28 cellular contexts compared by ENCODE assay signal in the genomic region with DNA sequence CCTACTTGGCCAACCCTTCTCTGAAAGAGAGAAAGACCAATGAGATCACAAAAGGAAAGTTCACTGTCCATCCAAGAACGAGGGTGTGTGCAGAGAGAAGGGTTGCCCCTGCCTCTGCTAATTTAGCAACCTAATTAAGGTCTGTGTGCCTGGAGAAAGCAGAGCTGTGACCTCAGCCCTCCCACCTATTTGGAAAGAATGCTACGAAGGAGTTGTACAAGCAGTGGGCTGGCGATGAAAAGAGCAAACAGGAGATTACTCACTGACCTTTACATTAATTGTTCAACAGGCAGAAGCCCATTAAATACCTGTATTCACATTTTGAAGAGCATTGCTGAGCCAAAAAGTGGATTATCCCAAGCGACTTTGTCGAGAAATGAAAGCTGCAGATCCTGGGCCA.
A peak's percentile ranks its signal among the peaks of the same experiment; 100 is the strongest.
DNase-seq lines count a peak whose midpoint lies in the region; ATAC-seq, FAIRE-seq and TF ChIP-seq lines count a peak whose summit lies in the region.
"Had no signal": no experiment of that assay in that cellular context is flagged by ENCODE, and none has a peak within 500 bp of the region (broad histone marks: within the 10 kb centered on the region; RNA-seq: fewer than 3 reads in every experiment).

No MANE protein-coding gene starts in this region.

- TF ChIP-seq CTCF in astrocyte (IDR thresholded peaks at IDR 0.05; ENCODE audit: insufficient read depth, low read depth, low read length) (no peak), neural progenitor cell (IDR thresholded peaks at IDR 0.05) (no peak), smooth muscle cell (IDR thresholded peaks at IDR 0.05; ENCODE audit: borderline replicate concordance, insufficient read depth, poor library complexity, severe bottlenecking) (no peak), left lung (IDR thresholded peaks at IDR 0.05) (no peak)

- 43% methylated on average over 5 of the region's 5 CpGs for WGBS in smooth muscle cell (ENCODE audit: low lambda C conversion rate)

- H3K27ac ChIP-seq in astrocyte (ENCODE audit: low read depth, low read length) (no peak overlapping the region), neural progenitor cell (no peak overlapping the region), smooth muscle cell (ENCODE audit: low read depth) (peak overlapping the region; percentile 12), left lung (no peak overlapping the region)
- H3K27ac ChIP-seq: BLaER1 had no signal

- no peak for ATAC-seq in GM21367 (IDR thresholded peaks at IDR 0.05; ENCODE audit: unreplicated experiment)
- ATAC-seq in left lung: no peak
- ATAC-seq: GM12878 had no signal

- H3K79me2 ChIP-seq in astrocyte (ENCODE audit: insufficient read depth, low read length) (no peaks in the 10 kb centered on the region), neural progenitor cell (ENCODE audit: low read depth) (no peaks in the 10 kb centered on the region), smooth muscle cell (ENCODE audit: low read depth) (no peaks in the 10 kb centered on the region)

- H3K9me3 Mint-ChIP-seq in astrocyte (ENCODE audit: unreplicated experiment) (no peaks in the 10 kb centered on the region), neural progenitor cell (peaks cover 2% of the 10 kb centered on the region)

- peaks cover 11% of the 10 kb centered on the region for H3K4me1 ChIP-seq in astrocyte (ENCODE audit: insufficient read depth, low read length)
- H3K4me1 ChIP-seq in neural progenitor cell: peaks cover 8% of the 10 kb centered on the region
- H3K4me1 ChIP-seq in smooth muscle cell (ENCODE audit: low read depth): peaks cover 11% of the 10 kb centered on the region
- no peaks in the 10 kb centered on the region for H3K4me1 ChIP-seq in left lung

- H3K9me3 ChIP-seq in astrocyte (ENCODE audit: insufficient read depth, low read depth, low read length) (no peaks in the 10 kb centered on the region), neural progenitor cell (ENCODE audit: low read depth) (no peaks in the 10 kb centered on the region), smooth muscle cell (replicated peaks; ENCODE audit: low read depth) (no peaks in the 10 kb centered on the region), left lung (no peaks in the 10 kb centered on the region)
- H3K9me3 ChIP-seq: BE2C, BLaER1 had no signal

- H3F3A ChIP-seq in neural progenitor cell (ENCODE audit: low read depth): peaks cover 8% of the 10 kb centered on the region
- peaks cover 6% of the 10 kb centered on the region for H3F3A ChIP-seq in smooth muscle cell (ENCODE audit: low read depth)

- DNase-seq in astrocyte (ENCODE audit: low read depth) (peak; percentile 10), islet precursor cell (peak; percentile 80), neural progenitor cell (ENCODE audit: low spot score) (peak; percentile 55), smooth muscle cell (lab: John Stamatoyannopoulos, UW; ENCODE audit: unreplicated experiment) (no peak), left lung (no peak), T-helper 1 cell (no peak)
- no peak for DNase-seq in activated CD4-positive, CD25-positive, alpha-beta regulatory T cell treated with anti-CD3 and anti-CD28 coated beads, Interleukin-2, amount 50 U/mL, for 72 hours
- DNase-seq: 8988T; BE2C; C1 segment of cervical spinal cord; CD4-positive, alpha-beta memory T cell; CD4-positive, CD25-positive, alpha-beta regulatory T cell; CD8-positive, alpha-beta memory T cell; COR-L47; DMS 273 treated with DMSO at 0.1 percent for 48 hours; DMS153; DMS53; DMS79; DND-41; EL; GDM1 had no signal

- H3K4me3 Mint-ChIP-seq in astrocyte (ENCODE audit: unreplicated experiment): no peak overlapping the region
- H3K4me3 Mint-ChIP-seq in neural progenitor cell: no peak overlapping the region
- H3K4me3 Mint-ChIP-seq: CD14-positive monocyte; CD4-positive, alpha-beta memory T cell; CD4-positive, CD25-positive, alpha-beta regulatory T cell; CD8-positive, alpha-beta memory T cell had no signal

- intact Hi-C loops in left lung (cut with DNase I): no loop called here

- H3K27me3 ChIP-seq in astrocyte (ENCODE audit: insufficient read depth, low read length) (peaks cover 2% of the 10 kb centered on the region), neural progenitor cell (peaks cover 7% of the 10 kb centered on the region), smooth muscle cell (ENCODE audit: low read depth) (no peaks in the 10 kb centered on the region), left lung (peaks cover 0 to 7% of the 10 kb centered on the region in 2 donors)
- H3K27me3 ChIP-seq: BE2C, BLaER1 had no signal

- H3K27me3 Mint-ChIP-seq in astrocyte (ENCODE audit: low read depth, unreplicated experiment) (peaks cover 27% of the 10 kb centered on the region), neural progenitor cell (ENCODE audit: insufficient read depth, low read depth) (peaks cover 17% of the 10 kb centered on the region)
- H3K27me3 Mint-ChIP-seq: CD4-positive, CD25-positive, alpha-beta regulatory T cell had no signal

- H3K9ac ChIP-seq in astrocyte (ENCODE audit: low read length): no peak overlapping the region
- H3K9ac ChIP-seq in neural progenitor cell: no peak overlapping the region
- no peak overlapping the region for H3K9ac ChIP-seq in smooth muscle cell (ENCODE audit: low read depth)
- H3K9ac ChIP-seq: BLaER1 had no signal

- H3K36me3 Mint-ChIP-seq in astrocyte (ENCODE audit: low read depth, unreplicated experiment) (no peaks in the 10 kb centered on the region), neural progenitor cell (no peaks in the 10 kb centered on the region)
- H3K36me3 Mint-ChIP-seq: CD14-positive monocyte; CD4-positive, alpha-beta memory T cell; CD4-positive, CD25-positive, alpha-beta regulatory T cell; CD8-positive, alpha-beta memory T cell had no signal

- H3K4me3 ChIP-seq in astrocyte (ENCODE audit: insufficient read depth, low read depth, low read length): peak overlapping the region; percentile 5
- H3K4me3 ChIP-seq in neural progenitor cell: no peak overlapping the region
- no peak overlapping the region for H3K4me3 ChIP-seq in smooth muscle cell
- no peak overlapping the region for H3K4me3 ChIP-seq in left lung
- H3K4me3 ChIP-seq: BLaER1, GM12878 had no signal

- H3K36me3 ChIP-seq in astrocyte (ENCODE audit: insufficient read depth, low read length) (no peaks in the 10 kb centered on the region), neural progenitor cell (no peaks in the 10 kb centered on the region), smooth muscle cell (ENCODE audit: low read depth) (no peaks in the 10 kb centered on the region), left lung (no peaks in the 10 kb centered on the region)
- H3K36me3 ChIP-seq: BE2C, BLaER1 had no signal

- H3K4me2 ChIP-seq in astrocyte (ENCODE audit: low read length) (no peak overlapping the region), neural progenitor cell (no peak overlapping the region), smooth muscle cell (peak overlapping the region; percentile 18)

- H3K4me1 Mint-ChIP-seq in astrocyte (ENCODE audit: low read depth, unreplicated experiment) (peaks cover 34% of the 10 kb centered on the region), neural progenitor cell (peaks cover 17% of the 10 kb centered on the region)
- H3K4me1 Mint-ChIP-seq: CD14-positive monocyte; CD4-positive, alpha-beta memory T cell; CD8-positive, alpha-beta memory T cell had no signal

- H2AFZ ChIP-seq in astrocyte (ENCODE audit: low read depth, low read length) (no peak overlapping the region), neural progenitor cell (replicated peaks) (no peak overlapping the region), smooth muscle cell (ENCODE audit: low read depth) (no peak overlapping the region)

- H4K20me1 ChIP-seq in astrocyte (ENCODE audit: insufficient read depth, low read length) (no peaks in the 10 kb centered on the region), neural progenitor cell (ENCODE audit: low read depth) (no peaks in the 10 kb centered on the region), smooth muscle cell (ENCODE audit: low read depth) (no peaks in the 10 kb centered on the region)
- H4K20me1 ChIP-seq: BLaER1 had no signal

- H3K27ac Mint-ChIP-seq in astrocyte (ENCODE audit: unreplicated experiment) (no peak overlapping the region), neural progenitor cell (no peak overlapping the region)
- H3K27ac Mint-ChIP-seq: CD14-positive monocyte; CD4-positive, alpha-beta memory T cell; CD4-positive, CD25-positive, alpha-beta regulatory T cell had no signal

- no peak for FAIRE-seq in astrocyte (lab: Jason Lieb, UNC)
- FAIRE-seq: A204.1, GM12878, GM12892, GM18507 had no signal

Comparison
In these comparisons a context has a peak if more than half of its experiments do, and no peak if none do; other contexts are left out.
1. DNase-seq: peak in astrocyte (single experiment), islet precursor cell (single experiment) and neural progenitor cell (single experiment); none in smooth muscle cell (single experiment), left lung (0 of 2), activated CD4-positive, CD25-positive, alpha-beta regulatory T cell treated with anti-CD3 and anti-CD28 coated beads, Interleukin-2, amount 50 U/mL, for 72 hours (single experiment) and T-helper 1 cell (0 of 5).